In genomic region chr4:176964116-176964691, GRCh38 we compare ENCODE assay signal across 10 cellular contexts.
DNase-seq lines count a peak whose midpoint lies in the region; ATAC-seq and TF ChIP-seq lines count a peak whose summit lies in the region.
"Had no signal": no experiment of that assay in that cellular context is flagged by ENCODE, and none has a peak within 500 bp of the region (broad histone marks: within the 10 kb centered on the region; RNA-seq: fewer than 3 reads in every experiment).

No MANE protein-coding gene starts in this region.

- no peak overlapping the region for H3K27ac Mint-ChIP-seq in endothelial cell (ENCODE audit: unreplicated experiment)

- H3K4me3 Mint-ChIP-seq in endothelial cell (ENCODE audit: unreplicated experiment) = no peak overlapping the region

- H3K4me1 Mint-ChIP-seq in endothelial cell (ENCODE audit: unreplicated experiment) = peaks cover 2% of the 10 kb centered on the region

- ATAC-seq in GM21786 (IDR thresholded peaks at IDR 0.05; ENCODE audit: unreplicated experiment) (peak; percentile 54), left cardiac atrium (no peak), omental fat pad (ENCODE audit: low FRiP score) (no peak)

- H3K27me3 Mint-ChIP-seq in endothelial cell (ENCODE audit: unreplicated experiment) = peaks cover 2% of the 10 kb centered on the region

- DNase-seq in NOMO-1 (lab: John Stamatoyannopoulos, UW; ENCODE audit: unreplicated experiment in 2 of 2) (peak; percentile 41 to 54), endothelial cell (ENCODE audit: low spot score) (no peak), left cardiac atrium (no peak), NCI-H446 treated with DMSO at 0.1 percent for 48 hours (lab: John Stamatoyannopoulos, UW) (no peak), GF-D8 (lab: John Stamatoyannopoulos, UW) (no peak), omental fat pad (ENCODE audit: low spot score) (no peak)
- DNase-seq: activated gamma-delta T cell treated with Interleukin-2 at 50 U/mL for 16 hours had no signal

- H3K27ac ChIP-seq in C4-2B = no peak overlapping the region
- H3K27ac ChIP-seq: neutrophil had no signal

- intact Hi-C loops in left cardiac atrium (cut with DNase I) = no loop called here

- no peaks in the 10 kb centered on the region for H3K9me3 Mint-ChIP-seq in endothelial cell (ENCODE audit: unreplicated experiment)

- TF ChIP-seq CTCF in C4-2B (conservative IDR thresholded peaks at IDR 0.05) (peak; percentile 45), endothelial cell (IDR thresholded peaks at IDR 0.05; ENCODE audit: unreplicated experiment) (peak; percentile 50), omental fat pad (IDR thresholded peaks at IDR 0.05) (no peak)

- H3K36me3 Mint-ChIP-seq in endothelial cell (ENCODE audit: low read depth, unreplicated experiment) = no peaks in the 10 kb centered on the region

Comparison
In these comparisons a context has a peak if more than half of its experiments do, and no peak if none do; other contexts are left out.
1. CTCF ChIP-seq: peak in C4-2B (single experiment) and endothelial cell (single experiment); none in omental fat pad (0 of 3).
2. DNase-seq: peak in NOMO-1 (2 of 2); none in endothelial cell (single experiment), left cardiac atrium (single experiment), NCI-H446 treated with DMSO at 0.1 percent for 48 hours (single experiment), GF-D8 (single experiment) and omental fat pad (single experiment).